Comparison of ENCODE assay signal across 13 cellular contexts in genomic region chr18:63298393-63299015, GRCh38. TPM values are rescaled to one million over a fixed set of nuclear protein-coding genes. Genes with fewer than 3 reads are reported as not detected.
DNase-seq lines count a peak whose midpoint lies in the region; TF ChIP-seq lines count a peak whose summit lies in the region.
"Had no signal": no experiment of that assay in that cellular context is flagged by ENCODE, and none has a peak within 500 bp of the region (broad histone marks: within the 10 kb centered on the region; RNA-seq: fewer than 3 reads in every experiment).

No MANE protein-coding gene starts in this region.

- no peaks in the 10 kb centered on the region for H3K36me3 ChIP-seq in esophagus muscularis mucosa
- H3K36me3 ChIP-seq: neural progenitor cell had no signal

- H3K4me3 Mint-ChIP-seq in activated naive CD4-positive, alpha-beta T cell treated with anti-CD3 and anti-CD28 coated beads for 36 hours, result peak overlapping the region; percentile 37
- H3K4me3 Mint-ChIP-seq in stimulated activated naive CD8-positive, alpha-beta T cell treated with anti-CD3 and anti-CD28 coated beads, Interleukin-15, Interleukin-2, amounts not matched to agents 100 ng/mL and 50 ng/mL, for 24 hours, result no peak overlapping the region
- H3K4me3 Mint-ChIP-seq: neural progenitor cell had no signal

- 70% methylated on average over 5 of the region's 5 CpGs for WGBS in esophagus muscularis mucosa

- H3K9me3 ChIP-seq in esophagus muscularis mucosa, result no peaks in the 10 kb centered on the region
- H3K9me3 ChIP-seq: body of pancreas had no signal

- DNase-seq in activated naive CD4-positive, alpha-beta T cell treated with anti-CD3 and anti-CD28 coated beads for 36 hours, result peak; percentile 69
- no peak for DNase-seq in activated naive CD4-positive, alpha-beta T cell treated with Interleukin-2 at 50 U/mL for 16 hours
- peak; percentile 31 for DNase-seq in activated CD4-positive, alpha-beta T cell treated with anti-CD3 and anti-CD28 coated beads, Interleukin-2, amount 50 U/mL, for 1 hour
- DNase-seq in esophagus muscularis mucosa (ENCODE audit: extremely low spot score) (no peak), HEK293T (ENCODE audit: extremely low spot score) (no peak), 8988T (no peak), epidermal melanocyte (ENCODE audit: insufficient read length, low spot score) (no peak)
- DNase-seq: body of pancreas; erythroblast; NCI-H146; stimulated activated naive CD4-positive, alpha-beta T cell treated with Interleukin-2 at 50 U/mL for 16 hours had no signal

- peak overlapping the region; percentile 86 for H3K27ac Mint-ChIP-seq in activated naive CD4-positive, alpha-beta T cell treated with anti-CD3 and anti-CD28 coated beads for 36 hours
- H3K27ac Mint-ChIP-seq in stimulated activated naive CD8-positive, alpha-beta T cell treated with anti-CD3 and anti-CD28 coated beads, Interleukin-15, Interleukin-2, amounts not matched to agents 100 ng/mL and 50 ng/mL, for 24 hours, result peak overlapping the region; percentile 94

- CTCF ChIA-PET in activated naive CD4-positive, alpha-beta T cell treated with anti-CD3 and anti-CD28 coated beads for 36 hours (lab: Charles Lee), result interaction anchor here (0.8 to 1.9 kb wide), 4 partner anchors 10 to 143 kb away, joined by 3 to 5 read pairs (median 4); no protein-coding TSS in a partner anchor
- CTCF ChIA-PET in HEK293T (lab: Yijun Ruan, JAX), result no interaction called here

- peaks cover 62% of the 10 kb centered on the region for H3K4me1 Mint-ChIP-seq in activated naive CD4-positive, alpha-beta T cell treated with anti-CD3 and anti-CD28 coated beads for 36 hours (ENCODE audit: low read depth)
- peaks cover 75% of the 10 kb centered on the region for H3K4me1 Mint-ChIP-seq in stimulated activated naive CD8-positive, alpha-beta T cell treated with anti-CD3 and anti-CD28 coated beads, Interleukin-15, Interleukin-2, amounts not matched to agents 100 ng/mL and 50 ng/mL, for 24 hours (ENCODE audit: low read depth)

- H3K9me3 Mint-ChIP-seq in activated naive CD4-positive, alpha-beta T cell treated with anti-CD3 and anti-CD28 coated beads for 36 hours, result no peaks in the 10 kb centered on the region
- H3K9me3 Mint-ChIP-seq in stimulated activated naive CD8-positive, alpha-beta T cell treated with anti-CD3 and anti-CD28 coated beads, Interleukin-15, Interleukin-2, amounts not matched to agents 100 ng/mL and 50 ng/mL, for 24 hours, result no peaks in the 10 kb centered on the region
- H3K9me3 Mint-ChIP-seq: neural progenitor cell had no signal

- TF ChIP-seq POLR2A in esophagus muscularis mucosa (IDR thresholded peaks at IDR 0.05; ENCODE audit: low read depth), result no peak

- H3K27me3 Mint-ChIP-seq in activated naive CD4-positive, alpha-beta T cell treated with anti-CD3 and anti-CD28 coated beads for 36 hours (ENCODE audit: low read depth), result no peaks in the 10 kb centered on the region
- H3K27me3 Mint-ChIP-seq in stimulated activated naive CD8-positive, alpha-beta T cell treated with anti-CD3 and anti-CD28 coated beads, Interleukin-15, Interleukin-2, amounts not matched to agents 100 ng/mL and 50 ng/mL, for 24 hours, result no peaks in the 10 kb centered on the region

- no peaks in the 10 kb centered on the region for H3K27me3 ChIP-seq in esophagus muscularis mucosa
- H3K27me3 ChIP-seq: body of pancreas, neural progenitor cell had no signal

- H3K4me3 ChIP-seq in esophagus muscularis mucosa, result no peak overlapping the region
- H3K4me3 ChIP-seq: body of pancreas, neural progenitor cell had no signal

- no peak for TF ChIP-seq EP300 in esophagus muscularis mucosa (IDR thresholded peaks at IDR 0.05)

- no peak for TF ChIP-seq CTCF in esophagus muscularis mucosa (IDR thresholded peaks at IDR 0.05)

- peaks cover 48% of the 10 kb centered on the region for H3K36me3 Mint-ChIP-seq in activated naive CD4-positive, alpha-beta T cell treated with anti-CD3 and anti-CD28 coated beads for 36 hours (ENCODE audit: low read depth)
- H3K36me3 Mint-ChIP-seq in stimulated activated naive CD8-positive, alpha-beta T cell treated with anti-CD3 and anti-CD28 coated beads, Interleukin-15, Interleukin-2, amounts not matched to agents 100 ng/mL and 50 ng/mL, for 24 hours (ENCODE audit: low read depth), result peaks cover 63% of the 10 kb centered on the region

- POLR2A ChIA-PET in HEK293T (lab: Yijun Ruan, JAX), result no interaction called here

- peaks cover 18 to 72% (median 67%) of the 10 kb centered on the region in 4 donors for H3K4me1 ChIP-seq in esophagus muscularis mucosa
- H3K4me1 ChIP-seq: body of pancreas, neural progenitor cell had no signal

- peak overlapping the region; percentile 61 to 66 (median 64) for H3K27ac ChIP-seq in esophagus muscularis mucosa (replicated peaks in 1 of 4)
- H3K27ac ChIP-seq: body of pancreas, neural progenitor cell had no signal

- intact Hi-C loops in activated naive CD4-positive, alpha-beta T cell treated with anti-CD3 and anti-CD28 coated beads for 36 hours (cut with micrococcal nuclease), result no loop called here
- intact Hi-C loops in esophagus muscularis mucosa (cut with DNase I), result no loop called here

TF ChIP-seq in HEK293T, 16 proteins besides CTCF, POLR2A, EP300 and RAD21:
- TF ChIP-seq NFRKB (IDR thresholded peaks at IDR 0.05), result no peak
- no peak for TF ChIP-seq PKNOX1 (IDR thresholded peaks at IDR 0.05)
- TF ChIP-seq SUZ12 (IDR thresholded peaks at IDR 0.05), result no peak
- TF ChIP-seq ARNT (IDR thresholded peaks at IDR 0.05), result no peak
- no peak for TF ChIP-seq ELF4 (IDR thresholded peaks at IDR 0.05)

RNA-seq across cellular contexts. Expression of gene BCL2, which starts 21.1 kb away (rescaled TPM):
- total RNA-seq in activated naive CD4-positive, alpha-beta T cell treated with anti-CD3 and anti-CD28 coated beads for 36 hours, result 10 to 100 TPM; 48.4 to 49.6 TPM
- 10 to 100 TPM; 25.2 to 39.0 (median 36.1) TPM for total RNA-seq in esophagus muscularis mucosa

Comparison
In these comparisons a context has a peak if more than half of its experiments do, and no peak if none do; other contexts are left out.
1. DNase-seq: peak in activated naive CD4-positive, alpha-beta T cell treated with anti-CD3 and anti-CD28 coated beads for 36 hours (single experiment) and activated CD4-positive, alpha-beta T cell treated with anti-CD3 and anti-CD28 coated beads, Interleukin-2, amount 50 U/mL, for 1 hour (single experiment); none in activated naive CD4-positive, alpha-beta T cell treated with Interleukin-2 at 50 U/mL for 16 hours (single experiment), esophagus muscularis mucosa (single experiment), HEK293T (single experiment), 8988T (single experiment) and epidermal melanocyte (single experiment).